18 cellular contexts compared by ENCODE assay signal in genomic region chr11:44806631-44807030, GRCh38.
DNase-seq lines count a peak whose midpoint lies in the region; FAIRE-seq and TF ChIP-seq lines count a peak whose summit lies in the region.
"Had no signal": no experiment of that assay in that cellular context is flagged by ENCODE, and none has a peak within 500 bp of the region (broad histone marks: within the 10 kb centered on the region; RNA-seq: fewer than 3 reads in every experiment).

No MANE protein-coding gene starts in this region.

- H3K9me3 ChIP-seq in esophagus squamous epithelium, result no peaks in the 10 kb centered on the region
- H3K9me3 ChIP-seq: BLaER1, Peyer's patch had no signal

- H3K4me1 Mint-ChIP-seq in brain, result peaks cover 96% of the 10 kb centered on the region
- H3K4me1 Mint-ChIP-seq in nephron, result peaks cover 78% of the 10 kb centered on the region

- H3K4me3 Mint-ChIP-seq in brain (no peak overlapping the region), nephron (peak overlapping the region in 1 of 3 experiments; percentile 9)
- H3K4me3 Mint-ChIP-seq: CD4-positive, alpha-beta T cell had no signal

- no peaks in the 10 kb centered on the region for H3K27me3 ChIP-seq in esophagus squamous epithelium
- H3K27me3 ChIP-seq: BLaER1, Peyer's patch had no signal

- intact Hi-C loops in esophagus squamous epithelium (cut with DNase I), result no loop called here

- H3K27me3 Mint-ChIP-seq in brain (peaks cover 6% of the 10 kb centered on the region), nephron (ENCODE audit: low read depth) (peaks cover 13% of the 10 kb centered on the region)
- H3K27me3 Mint-ChIP-seq: CD4-positive, alpha-beta T cell had no signal

- no peak for TF ChIP-seq CTCF in brain (conservative IDR thresholded peaks at IDR 0.05)
- no peak for TF ChIP-seq CTCF in esophagus squamous epithelium (IDR thresholded peaks at IDR 0.05)
- TF ChIP-seq CTCF in nephron (IDR thresholded peaks at IDR 0.05; ENCODE audit: unreplicated experiment in 3 of 3), result no peak

- peak overlapping the region; percentile 4 to 72 (median 37) for H3K27ac ChIP-seq in esophagus squamous epithelium
- H3K27ac ChIP-seq: BLaER1 had no signal

- H3K27ac Mint-ChIP-seq in brain, result peak overlapping the region in 4 of 5 experiments; percentile 17 to 97 (median 79)
- H3K27ac Mint-ChIP-seq in nephron, result peak overlapping the region; percentile 17 to 100 (median 93)
- H3K27ac Mint-ChIP-seq: CD4-positive, alpha-beta T cell had no signal

- no peaks in the 10 kb centered on the region for H3K36me3 ChIP-seq in esophagus squamous epithelium
- H3K36me3 ChIP-seq: BLaER1, Peyer's patch had no signal

- 11 to 25% methylated on average over 2 of the region's 2 CpGs for WGBS in esophagus squamous epithelium, 2 donors

- DNase-seq in esophagus squamous epithelium (lab: John Stamatoyannopoulos, UW), result no peak
- DNase-seq in superior temporal gyrus (ENCODE audit: extremely low spot score), result peak; percentile 11
- DNase-seq in SW480 (ENCODE audit: low spot score), result no peak
- DNase-seq in HTR-8/SVneo (ENCODE audit: insufficient read length, low spot score), result no peak
- DNase-seq in cerebellum (ENCODE audit: low spot score), result no peak
- DNase-seq: CD4-positive, alpha-beta T cell; COR-L47; H7; KG1; NCI-H1105; NCI-H146; NCI-H2029 treated with DMSO at 0.1 percent for 48 hours; NCI-H524 treated with DMSO at 0.1 percent for 48 hours; NCI-H82; Peyer's patch had no signal

- TF ChIP-seq POLR2A in esophagus squamous epithelium (IDR thresholded peaks at IDR 0.05), result no peak

- H3K9me3 Mint-ChIP-seq in brain, result no peaks in the 10 kb centered on the region
- H3K9me3 Mint-ChIP-seq in nephron, result no peaks in the 10 kb centered on the region
- H3K9me3 Mint-ChIP-seq: CD4-positive, alpha-beta T cell had no signal

- no peak overlapping the region for H3K4me3 ChIP-seq in esophagus squamous epithelium
- H3K4me3 ChIP-seq: BLaER1, Peyer's patch had no signal

- no peak for FAIRE-seq in HTR-8/SVneo (lab: Jason Lieb, UNC)

- H3K36me3 Mint-ChIP-seq in brain (no peaks in the 10 kb centered on the region), nephron (ENCODE audit: low read depth) (no peaks in the 10 kb centered on the region)

- H3K4me1 ChIP-seq in esophagus squamous epithelium, result peaks cover 0 to 22% (median 0%) of the 10 kb centered on the region in 3 donors
- H3K4me1 ChIP-seq: BLaER1, Peyer's patch had no signal
